24 cellular contexts compared by ENCODE assay signal in genomic region chr4:2274320-2275043, GRCh38.
"Had no signal": no experiment of that assay in that cellular context is flagged by ENCODE, and none has a peak within 500 bp of the region (broad histone marks: within the 10 kb centered on the region; RNA-seq: fewer than 3 reads in every experiment).

No MANE protein-coding gene starts in this region.

- H3K27me3 Mint-ChIP-seq: activated T-cell treated with anti-CD3 and anti-CD28 coated beads, Interleukin-2, amount 50 U/mL, for 24 hours; activated T-helper 17 cell treated with anti-CD3 and anti-CD28 coated beads, Interleukin-2, amount 50 U/mL, for 72 hours had no signal

- H3K4me3 Mint-ChIP-seq: activated T-cell treated with anti-CD3 and anti-CD28 coated beads, Interleukin-2, amount 50 U/mL, for 24 hours; activated T-helper 17 cell treated with anti-CD3 and anti-CD28 coated beads, Interleukin-2, amount 50 U/mL, for 72 hours; memory B cell; WTC11 had no signal

- H3K4me3 ChIP-seq: ascending aorta, coronary artery, esophagus squamous epithelium, gastrocnemius medialis, smooth muscle cell, upper lobe of left lung had no signal

- ATAC-seq: activated naive CD4-positive, alpha-beta T cell treated with anti-CD3 and anti-CD28 coated beads, Interleukin-2, amount 50 U/mL, for 72 hours; activated T-helper 17 cell treated with anti-CD3 and anti-CD28 coated beads, Interleukin-2, amount 50 U/mL, for 72 hours; gastrocnemius medialis; sciatic nerve; WTC11 had no signal

- H3K36me3 ChIP-seq: ascending aorta, brain microvascular endothelial cell, gastrocnemius medialis had no signal

- H3K36me3 Mint-ChIP-seq: activated naive CD4-positive, alpha-beta T cell treated with anti-CD3 and anti-CD28 coated beads, Interleukin-2, amount 50 U/mL, for 72 hours; WTC11 had no signal

- H3K27ac Mint-ChIP-seq: activated naive CD4-positive, alpha-beta T cell treated with anti-CD3 and anti-CD28 coated beads, Interleukin-2, amount 50 U/mL, for 72 hours; activated T-cell treated with anti-CD3 and anti-CD28 coated beads, Interleukin-2, amount 50 U/mL, for 24 hours; activated T-helper 17 cell treated with anti-CD3 and anti-CD28 coated beads, Interleukin-2, amount 50 U/mL, for 72 hours; memory B cell; WTC11 had no signal

- H3K9me3 Mint-ChIP-seq: activated naive CD4-positive, alpha-beta T cell treated with anti-CD3 and anti-CD28 coated beads, Interleukin-2, amount 50 U/mL, for 72 hours; activated T-cell treated with anti-CD3 and anti-CD28 coated beads, Interleukin-2, amount 50 U/mL, for 24 hours; activated T-helper 17 cell treated with anti-CD3 and anti-CD28 coated beads, Interleukin-2, amount 50 U/mL, for 72 hours; memory B cell; WTC11 had no signal

- DNase-seq: activated CD4-positive, alpha-beta T cell treated with anti-CD3 and anti-CD28 coated beads, Interleukin-2, amount 50 U/mL, for 4 hours; activated CD8-positive, alpha-beta memory T cell treated with anti-CD3 and anti-CD28 coated beads for 24 hours; activated CD8-positive, alpha-beta memory T cell treated with anti-CD3 and anti-CD28 coated beads, Interleukin-2, amount 50 U/mL, for 4 hours; activated T-cell treated with anti-CD3 and anti-CD28 coated beads, Interleukin-2, amount 50 U/mL, for 24 hours; brain microvascular endothelial cell; esophagus squamous epithelium; gastrocnemius medialis; head of caudate nucleus; hypothalamus; occipital lobe; stimulated activated CD4-positive, alpha-beta T cell treated with anti-CD3 and anti-CD28 coated beads, Interleukin-2, amount 100 ng/mL, for 48 hours; stimulated activated CD8-positive, alpha-beta memory T cell treated with anti-CD3 and anti-CD28 coated beads, Interleukin-4, amount 100 ng/mL, for 48 hours; stimulated activated naive CD4-positive, alpha-beta T cell; T-helper 1 cell; T-helper 9 cell had no signal

- H3K27me3 ChIP-seq: ascending aorta, brain microvascular endothelial cell, esophagus squamous epithelium, gastrocnemius medialis, upper lobe of left lung had no signal

- H3K4me1 ChIP-seq: ascending aorta, esophagus squamous epithelium, upper lobe of left lung had no signal

- H3K4me1 Mint-ChIP-seq: activated T-helper 17 cell treated with anti-CD3 and anti-CD28 coated beads, Interleukin-2, amount 50 U/mL, for 72 hours; memory B cell had no signal

- H3K4me2 ChIP-seq: smooth muscle cell had no signal

- H3K27ac ChIP-seq: ascending aorta, brain microvascular endothelial cell, coronary artery, esophagus squamous epithelium, gastrocnemius medialis, upper lobe of left lung had no signal

- H3K9me3 ChIP-seq: ascending aorta, esophagus squamous epithelium, gastrocnemius medialis, upper lobe of left lung had no signal
